Comparison of ENCODE assay signal across 1 cellular context in genomic region chr12:56630180-56630632, GRCh38.
A peak's percentile ranks its signal among the peaks of the same experiment; 100 is the strongest.
TF ChIP-seq lines count a peak whose summit lies in the region.

BAZ2A (minus strand) TSS chr12:56630326; CDS start chr12:56617530, 12,796 bp downstream.

TF ChIP-seq in HepG2, 621 proteins besides CTCF, POLR2A, EP300 and RAD21 (continued from another document and continues in another):
- no peak for TF ChIP-seq PLRG1 (conservative IDR thresholded peaks at IDR 0.05)
- no peak for TF ChIP-seq SMAD1 (CRISPR knock-in tag; IDR thresholded peaks at IDR 0.05; ENCODE audit: borderline replicate concordance, low read depth)
- no peak for TF ChIP-seq ZUFSP (CRISPR knock-in tag; IDR thresholded peaks at IDR 0.05; ENCODE audit: borderline replicate concordance)
- peak; percentile 52 for TF ChIP-seq CCAR2 (optimal IDR thresholded peaks at IDR 0.05; ENCODE audit: low read depth, low read length)
- TF ChIP-seq HNRNPK (IDR thresholded peaks at IDR 0.05; ENCODE audit: low read depth, low read length, poor library complexity, severe bottlenecking): peak; percentile 90
- TF ChIP-seq CENPBD1 (CRISPR knock-in tag; IDR thresholded peaks at IDR 0.05; ENCODE audit: borderline replicate concordance, low read depth): no peak
- no peak for TF ChIP-seq NR2F6 (IDR thresholded peaks at IDR 0.05)
- TF ChIP-seq NR2F6 (CRISPR knock-in tag; IDR thresholded peaks at IDR 0.05): peak; percentile 51; the same call in 1 of the 2 replicates
- no peak for TF ChIP-seq TBL1XR1 (IDR thresholded peaks at IDR 0.05; ENCODE audit: borderline replicate concordance, low read length, partially characterized antibody)
- TF ChIP-seq MAF1 (CRISPR knock-in tag; IDR thresholded peaks at IDR 0.05; ENCODE audit: borderline replicate concordance): no peak
- no peak for TF ChIP-seq ZNF337 (CRISPR knock-in tag; IDR thresholded peaks at IDR 0.05; ENCODE audit: borderline replicate concordance, low read depth)
- no peak for TF ChIP-seq STAT6 (CRISPR knock-in tag; IDR thresholded peaks at IDR 0.05; ENCODE audit: borderline replicate concordance)
- 0 out of 2 replicates have a peak, but pooled peaks have one; percentile 51 for TF ChIP-seq ZNF652 (CRISPR knock-in tag; IDR thresholded peaks at IDR 0.05; ENCODE audit: borderline replicate concordance, low read depth)
- no peak for TF ChIP-seq ZNF282 (IDR thresholded peaks at IDR 0.05; ENCODE audit: partially characterized antibody)
- TF ChIP-seq HMGA1 (CRISPR knock-in tag; conservative IDR thresholded peaks at IDR 0.05): no peak
- TF ChIP-seq LBX2 (CRISPR knock-in tag; IDR thresholded peaks at IDR 0.05; ENCODE audit: borderline replicate concordance): no peak
- peak; percentile 58 for TF ChIP-seq ASH2L (IDR thresholded peaks at IDR 0.05; ENCODE audit: insufficient read length, low read depth, low read length)
- peak; percentile 68; the same call in 1 of the 2 replicates for TF ChIP-seq YEATS4 (CRISPR knock-in tag; IDR thresholded peaks at IDR 0.05; ENCODE audit: borderline replicate concordance)
- no peak for TF ChIP-seq ZNF780A (CRISPR knock-in tag; IDR thresholded peaks at IDR 0.05)
- TF ChIP-seq TIGD3 (CRISPR knock-in tag; IDR thresholded peaks at IDR 0.05; ENCODE audit: borderline replicate concordance): no peak
- TF ChIP-seq TOPORS (CRISPR knock-in tag; IDR thresholded peaks at IDR 0.05): no peak
- TF ChIP-seq ZNF616 (CRISPR knock-in tag; IDR thresholded peaks at IDR 0.05; ENCODE audit: low read depth): peak; percentile 68; the same call in 1 of the 2 replicates
- peak; percentile 51 for TF ChIP-seq TEAD3 (CRISPR knock-in tag; optimal IDR thresholded peaks at IDR 0.05; ENCODE audit: borderline replicate concordance)
- TF ChIP-seq CBX2 (IDR thresholded peaks at IDR 0.05; ENCODE audit: low read depth, low read length): no peak
- no peak for TF ChIP-seq CBX2 (CRISPR knock-in tag; IDR thresholded peaks at IDR 0.05; ENCODE audit: low read depth)
- TF ChIP-seq NR2F1 (CRISPR knock-in tag; IDR thresholded peaks at IDR 0.05): no peak
- TF ChIP-seq ZNF20 (CRISPR knock-in tag; IDR thresholded peaks at IDR 0.05): no peak
- TF ChIP-seq ETS1 (CRISPR knock-in tag; IDR thresholded peaks at IDR 0.05): 0 out of 2 replicates have a peak, but pooled peaks have one; percentile 27
- TF ChIP-seq THAP9 (CRISPR knock-in tag; IDR thresholded peaks at IDR 0.05; ENCODE audit: borderline replicate concordance): no peak
- TF ChIP-seq ZNF121 (CRISPR knock-in tag; IDR thresholded peaks at IDR 0.05): no peak
- TF ChIP-seq ZNF230 (CRISPR knock-in tag; IDR thresholded peaks at IDR 0.05): no peak
- no peak for TF ChIP-seq E2F1 (CRISPR knock-in tag; IDR thresholded peaks at IDR 0.05)
- no peak for TF ChIP-seq ZNF160 (CRISPR knock-in tag; IDR thresholded peaks at IDR 0.05)
- TF ChIP-seq NCOA1 (CRISPR knock-in tag; IDR thresholded peaks at IDR 0.05): no peak
- TF ChIP-seq KLF6 (CRISPR knock-in tag; IDR thresholded peaks at IDR 0.05): peak; percentile 64; the same call in 1 of the 2 replicates
- TF ChIP-seq ZBTB38 (CRISPR knock-in tag; IDR thresholded peaks at IDR 0.05): peak; percentile 76; the same call in 1 of the 2 replicates
- TF ChIP-seq AHDC1 (CRISPR knock-in tag; IDR thresholded peaks at IDR 0.05; ENCODE audit: borderline replicate concordance): peak; percentile 39; the same call in 1 of the 2 replicates
- TF ChIP-seq ZNF740 (CRISPR knock-in tag; IDR thresholded peaks at IDR 0.05): no peak; the same call in 1 of the 2 replicates
- no peak for TF ChIP-seq MZF1 (CRISPR knock-in tag; IDR thresholded peaks at IDR 0.05; ENCODE audit: borderline replicate concordance)
- TF ChIP-seq GMEB2 (CRISPR knock-in tag; IDR thresholded peaks at IDR 0.05; ENCODE audit: low read depth): no peak
- TF ChIP-seq TCF7 (IDR thresholded peaks at IDR 0.05; ENCODE audit: low read depth): no peak
- no peak for TF ChIP-seq NR3C1 (CRISPR knock-in tag; IDR thresholded peaks at IDR 0.05)
- TF ChIP-seq ZNF468 (CRISPR knock-in tag; IDR thresholded peaks at IDR 0.05): no peak
- TF ChIP-seq ZNF777 (CRISPR knock-in tag; IDR thresholded peaks at IDR 0.05): no peak
- TF ChIP-seq ZBTB1 (CRISPR knock-in tag; IDR thresholded peaks at IDR 0.05; ENCODE audit: borderline replicate concordance): no peak
